Comparison of ENCODE assay signal across 1 cellular context in genomic region chr1:56577859-56578663, GRCh38.
TF ChIP-seq lines count a peak whose summit lies in the region.

No MANE protein-coding gene starts in this region.

TF ChIP-seq in HepG2, 621 proteins besides CTCF, POLR2A, EP300 and RAD21 (continued from another document and continues in another):
- TF ChIP-seq BRF2 (CRISPR knock-in tag; IDR thresholded peaks at IDR 0.05) (no peak; the same call in 1 of the 2 replicates), ATF7 (IDR thresholded peaks at IDR 0.05) (no peak), ATF7 (CRISPR knock-in tag; IDR thresholded peaks at IDR 0.05) (no peak), SPEN (CRISPR knock-in tag; IDR thresholded peaks at IDR 0.05; ENCODE audit: low read depth) (no peak), ZNF564 (CRISPR knock-in tag; IDR thresholded peaks at IDR 0.05) (0 out of 2 replicates have a peak, but pooled peaks have one; percentile 16), HIVEP1 (CRISPR knock-in tag; IDR thresholded peaks at IDR 0.05) (no peak), SMAD1 (CRISPR knock-in tag; IDR thresholded peaks at IDR 0.05; ENCODE audit: borderline replicate concordance, low read depth) (0 out of 2 replicates have a peak, but pooled peaks have one; percentile 38), ZBTB38 (CRISPR knock-in tag; IDR thresholded peaks at IDR 0.05) (peak; percentile 16; the same call in 1 of the 2 replicates), ZNF446 (CRISPR knock-in tag; IDR thresholded peaks at IDR 0.05) (no peak), ZNF430 (CRISPR knock-in tag; IDR thresholded peaks at IDR 0.05) (no peak), ZNF276 (CRISPR knock-in tag; IDR thresholded peaks at IDR 0.05; ENCODE audit: low read depth) (peak; percentile 33; the same call in 1 of the 2 replicates), KDM4B (CRISPR knock-in tag; IDR thresholded peaks at IDR 0.05) (no peak), HDAC2 (CRISPR knock-in tag; IDR thresholded peaks at IDR 0.05) (peak; percentile 64; the same call in 1 of the 2 replicates), MXI1 (IDR thresholded peaks at IDR 0.05; ENCODE audit: borderline replicate concordance, low read depth, low read length) (no peak; the same call in 2 of the 3 replicates), ZNF776 (CRISPR knock-in tag; IDR thresholded peaks at IDR 0.05) (0 out of 2 replicates have a peak, but pooled peaks have one; percentile 6), HMGXB4 (CRISPR knock-in tag; IDR thresholded peaks at IDR 0.05; ENCODE audit: borderline replicate concordance in 1 of 2, low read depth in 1 of 2) (peak; percentile 18 to 37; a peak in 2 of 4 replicates), ZNF280D (CRISPR knock-in tag; IDR thresholded peaks at IDR 0.05) (no peak), CHCHD3 (CRISPR knock-in tag; IDR thresholded peaks at IDR 0.05) (no peak), ZNF850 (CRISPR knock-in tag; conservative IDR thresholded peaks at IDR 0.05) (no peak), ARHGAP35 (CRISPR knock-in tag; IDR thresholded peaks at IDR 0.05; ENCODE audit: borderline replicate concordance) (no peak; the same call in 1 of the 2 replicates), TRAFD1 (CRISPR knock-in tag; IDR thresholded peaks at IDR 0.05; ENCODE audit: borderline replicate concordance) (no peak), REST (IDR thresholded peaks at IDR 0.05; ENCODE audit: borderline replicate concordance in 1 of 2, low read depth in 1 of 2, low read length in 2 of 2) (no peak), PRDM15 (CRISPR knock-in tag; IDR thresholded peaks at IDR 0.05) (no peak), RERE (CRISPR knock-in tag; IDR thresholded peaks at IDR 0.05; ENCODE audit: low read depth) (no peak), NRL (CRISPR knock-in tag; IDR thresholded peaks at IDR 0.05; ENCODE audit: borderline replicate concordance) (no peak; the same call in 1 of the 2 replicates), SOX6 (IDR thresholded peaks at IDR 0.05) (no peak), SOX6 (CRISPR knock-in tag; IDR thresholded peaks at IDR 0.05) (no peak; the same call in 1 of the 2 replicates), ZNF761 (CRISPR knock-in tag; conservative IDR thresholded peaks at IDR 0.05) (0 out of 2 replicates have a peak, but pooled peaks have one; percentile 15), FOXC1 (CRISPR knock-in tag; IDR thresholded peaks at IDR 0.05; ENCODE audit: borderline replicate concordance) (peak; percentile 6; the same call in 1 of the 2 replicates), ZNF572 (CRISPR knock-in tag; IDR thresholded peaks at IDR 0.05) (peak; percentile 67; the same call in 1 of the 2 replicates), ZFX (CRISPR knock-in tag; IDR thresholded peaks at IDR 0.05; ENCODE audit: low read depth) (no peak), ZNF234 (CRISPR knock-in tag; conservative IDR thresholded peaks at IDR 0.05) (no peak), ZKSCAN8 (CRISPR knock-in tag; IDR thresholded peaks at IDR 0.05; ENCODE audit: borderline replicate concordance) (no peak)
